In the genomic region with DNA sequence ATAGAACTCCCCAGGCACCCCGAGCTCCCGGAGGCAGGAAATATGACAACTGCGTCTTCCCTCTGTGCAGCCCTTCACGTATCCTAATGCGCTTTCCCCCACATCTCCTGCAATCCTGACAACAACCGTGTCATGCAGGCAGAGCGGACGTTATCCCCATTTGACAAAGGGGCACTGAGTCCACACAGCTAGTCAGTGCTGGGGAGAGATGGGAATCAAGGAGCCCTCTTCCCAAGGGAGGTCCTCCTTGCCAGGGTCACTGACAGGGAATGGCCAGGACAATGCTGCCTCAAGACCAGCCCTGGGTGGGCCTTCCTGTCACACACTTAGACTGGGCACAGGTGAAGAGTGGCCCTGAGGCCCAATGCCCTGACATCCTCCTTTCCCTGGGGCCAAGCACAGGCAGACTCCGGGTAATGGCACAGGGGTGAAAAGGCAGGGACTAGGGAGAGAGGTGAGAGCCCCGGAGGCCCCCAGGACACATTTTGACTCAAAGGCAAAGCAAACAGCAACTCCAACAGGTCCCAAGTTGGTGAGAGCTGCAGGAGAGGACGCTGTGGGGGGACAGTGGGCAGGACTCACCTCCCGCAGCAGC, we compare ENCODE assay signal across 11 cellular contexts. TPM values are rescaled to one million over a fixed set of nuclear protein-coding genes. Genes with fewer than 3 reads are reported as not detected.
A peak's percentile ranks its signal among the peaks of the same experiment; 100 is the strongest.
DNase-seq lines count a peak whose midpoint lies in the region; ATAC-seq lines count a peak whose summit lies in the region.
"Had no signal": no experiment of that assay in that cellular context is flagged by ENCODE, and none has a peak within 500 bp of the region (broad histone marks: within the 10 kb centered on the region; RNA-seq: fewer than 3 reads in every experiment).

No MANE protein-coding gene starts in this region.

- no peak overlapping the region for H2BK15ac ChIP-seq in mesenchymal stem cell (ENCODE audit: low read depth, poor library complexity, severe bottlenecking)

- peak overlapping the region; percentile 28 for H4K91ac ChIP-seq in mesenchymal stem cell (ENCODE audit: low read length)

- peaks cover 20% of the 10 kb centered on the region for H3K4me1 ChIP-seq in mesenchymal stem cell (ENCODE audit: control insufficient read depth, insufficient read depth, low read depth, low read length)

- H3K27me3 ChIP-seq in mesenchymal stem cell (ENCODE audit: control insufficient read depth in 1 of 2, insufficient read depth in 1 of 2, low read length in 2 of 2), result no peaks in the 10 kb centered on the region

- ATAC-seq in GM18502 (IDR thresholded peaks at IDR 0.05; ENCODE audit: poor library complexity, unreplicated experiment), result no peak

- 97% methylated on average over 12 of the region's 12 CpGs for WGBS in mesenchymal stem cell

- no peaks in the 10 kb centered on the region for H3K27me3 Mint-ChIP-seq in activated T-cell treated with anti-CD3 and anti-CD28 coated beads, Interleukin-2, amount 50 U/mL, for 24 hours
- H3K27me3 Mint-ChIP-seq in activated naive CD8-positive, alpha-beta T cell, result no peaks in the 10 kb centered on the region

- no peaks in the 10 kb centered on the region for H3K9me3 Mint-ChIP-seq in activated T-cell treated with anti-CD3 and anti-CD28 coated beads, Interleukin-2, amount 50 U/mL, for 24 hours
- H3K9me3 Mint-ChIP-seq in activated naive CD8-positive, alpha-beta T cell (ENCODE audit: low read depth), result no peaks in the 10 kb centered on the region

- no peak overlapping the region for H3K27ac Mint-ChIP-seq in activated T-cell treated with anti-CD3 and anti-CD28 coated beads, Interleukin-2, amount 50 U/mL, for 24 hours
- no peak overlapping the region for H3K27ac Mint-ChIP-seq in activated naive CD8-positive, alpha-beta T cell

- no peak overlapping the region for H3K4me2 ChIP-seq in mesenchymal stem cell (ENCODE audit: low read length, poor library complexity, severe bottlenecking)

- H3K4me3 ChIP-seq in mesenchymal stem cell (ENCODE audit: insufficient read depth in 1 of 2, low read depth in 1 of 2, low read length in 2 of 2), result peak overlapping the region in 1 of 2 experiments; percentile 86

- H3K79me1 ChIP-seq in mesenchymal stem cell (replicated peaks; ENCODE audit: low read length, poor library complexity, severe bottlenecking), result peaks cover 29% of the 10 kb centered on the region

- peaks cover 39% of the 10 kb centered on the region for H3K4me1 Mint-ChIP-seq in activated T-cell treated with anti-CD3 and anti-CD28 coated beads, Interleukin-2, amount 50 U/mL, for 24 hours (ENCODE audit: low read depth)
- H3K4me1 Mint-ChIP-seq in activated naive CD8-positive, alpha-beta T cell (ENCODE audit: low read depth), result peaks cover 33% of the 10 kb centered on the region

- no peak overlapping the region for H4K8ac ChIP-seq in mesenchymal stem cell (ENCODE audit: low read length)

- peaks cover 26% of the 10 kb centered on the region in 2 experiments for H3K36me3 ChIP-seq in mesenchymal stem cell (ENCODE audit: control insufficient read depth in 1 of 2, insufficient read depth in 2 of 2, low read depth in 1 of 2, low read length in 2 of 2)

- peaks cover 64% of the 10 kb centered on the region for H3K36me3 Mint-ChIP-seq in activated T-cell treated with anti-CD3 and anti-CD28 coated beads, Interleukin-2, amount 50 U/mL, for 24 hours (ENCODE audit: low read depth)
- H3K36me3 Mint-ChIP-seq in activated naive CD8-positive, alpha-beta T cell, result peaks cover 10% of the 10 kb centered on the region

- DNase-seq in activated T-cell treated with anti-CD3 and anti-CD28 coated beads, Interleukin-2, amount 50 U/mL, for 24 hours, result no peak
- no peak for DNase-seq in activated T-cell treated with anti-CD3 and anti-CD28 coated beads, Interleukin-2, amount 50 U/mL, for 48 hours
- DNase-seq in mesenchymal stem cell (no peak), substantia nigra (lab: John Stamatoyannopoulos, UW) (no peak), DMS153 treated with DMSO at 0.1 percent for 48 hours (lab: John Stamatoyannopoulos, UW; ENCODE audit: unreplicated experiment) (no peak), AML-193 (lab: John Stamatoyannopoulos, UW) (no peak)
- DNase-seq: ACHN; NCI-H774; stimulated activated CD4-positive, alpha-beta T cell treated with anti-CD3 and anti-CD28 coated beads, Interleukin-2, amount 100 ng/mL, for 48 hours had no signal

- H3K27ac ChIP-seq in mesenchymal stem cell (ENCODE audit: low read length, poor library complexity, severe bottlenecking), result no peak overlapping the region
- peak overlapping the region; percentile 17 for H3K27ac ChIP-seq in substantia nigra (ENCODE audit: low read depth, low read length, poor library complexity, severe bottlenecking)

- H2BK5ac ChIP-seq in mesenchymal stem cell (ENCODE audit: low read depth, low read length, poor library complexity, severe bottlenecking), result no peak overlapping the region

- H3K18ac ChIP-seq in mesenchymal stem cell (ENCODE audit: low read depth in 1 of 2, low read length in 2 of 2), result no peak overlapping the region

- H3K4me3 Mint-ChIP-seq in activated T-cell treated with anti-CD3 and anti-CD28 coated beads, Interleukin-2, amount 50 U/mL, for 24 hours, result peak overlapping the region; percentile 96
- H3K4me3 Mint-ChIP-seq in activated naive CD8-positive, alpha-beta T cell, result peak overlapping the region; percentile 94

- H2BK12ac ChIP-seq in mesenchymal stem cell (ENCODE audit: low read length in 2 of 2), result no peak overlapping the region

- H3K14ac ChIP-seq in mesenchymal stem cell (ENCODE audit: low read length in 2 of 2), result peak overlapping the region in 1 of 2 experiments; percentile 0

- no peak overlapping the region for H2AFZ ChIP-seq in mesenchymal stem cell (ENCODE audit: low read depth, low read length)

- H2BK120ac ChIP-seq in mesenchymal stem cell (ENCODE audit: low read depth, low read length), result no peak overlapping the region

- H3K9me3 ChIP-seq in mesenchymal stem cell (ENCODE audit: control insufficient read depth, low read length), result no peaks in the 10 kb centered on the region

- H3K4ac ChIP-seq in mesenchymal stem cell (ENCODE audit: low read depth in 1 of 2, low read length in 2 of 2), result no peak overlapping the region

- H3K23ac ChIP-seq in mesenchymal stem cell (ENCODE audit: low read length in 2 of 2), result no peak overlapping the region

- H3K9ac ChIP-seq in mesenchymal stem cell (ENCODE audit: low read length), result no peak overlapping the region

- no peak overlapping the region for H2AK5ac ChIP-seq in mesenchymal stem cell (ENCODE audit: low read length, severe bottlenecking)

RNA-seq across cellular contexts. Expression of gene ADCY3, which starts 2.2 kb away (rescaled TPM):
- 28.8 TPM for polyA plus RNA-seq in mesenchymal stem cell (2013, experiment 1 of 2)
- 29.1 TPM for polyA plus RNA-seq in mesenchymal stem cell (2013, experiment 2 of 2)

RNA-seq across cellular contexts. Expression of gene DNAJC27, which starts 53.9 kb away (rescaled TPM):
- 2.4 TPM for polyA plus RNA-seq in mesenchymal stem cell (2013, experiment 1 of 2)
- polyA plus RNA-seq in mesenchymal stem cell (2013, experiment 2 of 2), result 2.2 TPM
